In genomic region chr1:6544831-6545230, GRCh38 we compare ENCODE assay signal across 1 cellular context.
TF ChIP-seq lines count a peak whose summit lies in the region.

No MANE protein-coding gene starts in this region.

TF ChIP-seq in SK-N-SH, 30 proteins besides CTCF, POLR2A, EP300 and RAD21:
- peak; percentile 53; the same call in 1 of the 2 replicates for TF ChIP-seq TCF12 (IDR thresholded peaks at IDR 0.05)
- TF ChIP-seq PBX3 (IDR thresholded peaks at IDR 0.05) = peak; percentile 63
- TF ChIP-seq POLR2AphosphoS5 (IDR thresholded peaks at IDR 0.05; ENCODE audit: low read depth, low read length) = no peak
- TF ChIP-seq RXRA (IDR thresholded peaks at IDR 0.05; ENCODE audit: borderline replicate concordance, low read depth) = no peak
- TF ChIP-seq FOSL2 (IDR thresholded peaks at IDR 0.05; ENCODE audit: borderline replicate concordance, low read depth) = peak; percentile 77
- TF ChIP-seq MAX (IDR thresholded peaks at IDR 0.05; ENCODE audit: low read depth) = no peak
- peak; percentile 15; the same call in 1 of the 2 replicates for TF ChIP-seq NFIC (IDR thresholded peaks at IDR 0.05; ENCODE audit: borderline replicate concordance)
- TF ChIP-seq IRF3 (IDR thresholded peaks at IDR 0.05; ENCODE audit: low read depth, low read length) = no peak
- peak; percentile 76 for TF ChIP-seq JUND (IDR thresholded peaks at IDR 0.05)
